Comparison of ENCODE assay signal across 20 cellular contexts in the genomic region with DNA sequence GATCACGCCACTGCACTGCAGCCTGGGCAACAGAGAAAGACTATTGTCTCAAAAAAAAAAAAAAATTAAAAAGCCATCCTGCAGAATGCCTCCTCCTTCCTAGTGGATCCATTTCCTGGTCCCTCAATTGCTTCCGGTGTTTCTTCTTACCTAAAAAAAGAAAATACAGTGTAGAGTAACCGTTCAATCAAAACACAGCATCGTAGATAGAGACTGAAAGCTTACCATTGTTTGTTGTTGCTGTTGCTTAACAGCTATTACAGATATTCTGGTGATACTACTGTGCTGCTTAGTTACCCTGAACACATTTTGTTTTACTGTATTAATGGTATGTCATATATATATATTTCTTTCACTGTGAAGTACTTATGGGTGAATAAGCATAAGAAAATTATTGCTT.
"Had no signal": no experiment of that assay in that cellular context is flagged by ENCODE, and none has a peak within 500 bp of the region (broad histone marks: within the 10 kb centered on the region; RNA-seq: fewer than 3 reads in every experiment).

No MANE protein-coding gene starts in this region.

- H3K9me3 Mint-ChIP-seq: dendritic cell treated with granulocyte-macrophage colony-stimulating factor and Interleukin-4, amounts not matched to agents 40 ng/mL and 50 ng/mL, for 4 days; endodermal cell; naive thymus-derived CD8-positive, alpha-beta T cell had no signal

- H3K4me3 ChIP-seq: hepatocyte, mucosa of descending colon, stomach, thoracic aorta, transverse colon had no signal

- H3K27me3 Mint-ChIP-seq: dendritic cell treated with granulocyte-macrophage colony-stimulating factor and Interleukin-4, amounts not matched to agents 40 ng/mL and 50 ng/mL, for 4 days; naive thymus-derived CD8-positive, alpha-beta T cell had no signal

- H3K27me3 ChIP-seq: hepatocyte, neutrophil, stomach, transverse colon had no signal

- H3K4me1 ChIP-seq: transverse colon had no signal

- H3K9me3 ChIP-seq: mucosa of descending colon, neutrophil, stomach, thoracic aorta, transverse colon had no signal

- DNase-seq: effector CD4-positive, alpha-beta T cell; endodermal cell; glutamatergic neuron; kidney; left cardiac atrium; mucosa of descending colon; naive thymus-derived CD8-positive, alpha-beta T cell; posterior cingulate gyrus; small intestine; stimulated activated CD4-positive, alpha-beta T cell treated with anti-CD3 and anti-CD28 coated beads, Interleukin-12 subunit alpha, Interleukin-12 subunit beta, amount 100 ng/mL, for 4 hours; stimulated activated naive CD4-positive, alpha-beta T cell; stomach; transverse colon had no signal

- H3K4me3 Mint-ChIP-seq: dendritic cell treated with granulocyte-macrophage colony-stimulating factor and Interleukin-4, amounts not matched to agents 40 ng/mL and 50 ng/mL, for 4 days; endodermal cell; naive thymus-derived CD8-positive, alpha-beta T cell had no signal

- FAIRE-seq: colon, frontal cortex, kidney, small intestine had no signal

- H3K27ac Mint-ChIP-seq: dendritic cell treated with granulocyte-macrophage colony-stimulating factor and Interleukin-4, amounts not matched to agents 40 ng/mL and 50 ng/mL, for 4 days; endodermal cell had no signal

- H3K4me2 ChIP-seq: hepatocyte had no signal

- H3K27ac ChIP-seq: hepatocyte, neutrophil, stomach, thoracic aorta, transverse colon had no signal

- H2AFZ ChIP-seq: hepatocyte had no signal

- ATAC-seq: esophagus mucosa; mucosa of descending colon; naive thymus-derived CD8-positive, alpha-beta T cell had no signal
